Comparison of ENCODE assay signal across 1 cellular context in the genomic region with DNA sequence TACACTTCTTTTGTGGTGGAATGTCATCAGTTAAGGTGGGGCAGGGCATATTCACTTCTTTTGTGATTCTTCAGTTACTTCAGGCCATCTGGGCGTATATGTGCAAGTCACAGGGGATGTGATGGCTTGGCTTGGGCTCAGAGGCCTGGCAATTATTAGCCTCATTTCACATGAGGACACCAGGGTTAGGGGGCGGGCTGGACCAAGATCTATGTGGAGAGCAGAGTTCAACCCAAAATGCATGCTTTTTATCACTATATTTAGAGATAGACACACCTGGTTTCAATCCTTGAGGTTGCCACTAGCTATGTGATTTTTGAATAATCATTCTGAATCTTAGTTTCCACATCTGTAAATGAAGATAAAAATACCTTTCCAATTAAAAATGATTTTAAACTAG.
TF ChIP-seq lines count a peak whose summit lies in the region.

No MANE protein-coding gene starts in this region.

TF ChIP-seq in H1, 55 proteins besides CTCF, POLR2A, EP300 and RAD21 (continued from another document):
- peak; percentile 47; the same call in 1 of the 2 replicates for TF ChIP-seq TAF1 (IDR thresholded peaks at IDR 0.05; ENCODE audit: low read depth, low read length)
